ENCODE assay signal across 1 cellular context in the genomic region with DNA sequence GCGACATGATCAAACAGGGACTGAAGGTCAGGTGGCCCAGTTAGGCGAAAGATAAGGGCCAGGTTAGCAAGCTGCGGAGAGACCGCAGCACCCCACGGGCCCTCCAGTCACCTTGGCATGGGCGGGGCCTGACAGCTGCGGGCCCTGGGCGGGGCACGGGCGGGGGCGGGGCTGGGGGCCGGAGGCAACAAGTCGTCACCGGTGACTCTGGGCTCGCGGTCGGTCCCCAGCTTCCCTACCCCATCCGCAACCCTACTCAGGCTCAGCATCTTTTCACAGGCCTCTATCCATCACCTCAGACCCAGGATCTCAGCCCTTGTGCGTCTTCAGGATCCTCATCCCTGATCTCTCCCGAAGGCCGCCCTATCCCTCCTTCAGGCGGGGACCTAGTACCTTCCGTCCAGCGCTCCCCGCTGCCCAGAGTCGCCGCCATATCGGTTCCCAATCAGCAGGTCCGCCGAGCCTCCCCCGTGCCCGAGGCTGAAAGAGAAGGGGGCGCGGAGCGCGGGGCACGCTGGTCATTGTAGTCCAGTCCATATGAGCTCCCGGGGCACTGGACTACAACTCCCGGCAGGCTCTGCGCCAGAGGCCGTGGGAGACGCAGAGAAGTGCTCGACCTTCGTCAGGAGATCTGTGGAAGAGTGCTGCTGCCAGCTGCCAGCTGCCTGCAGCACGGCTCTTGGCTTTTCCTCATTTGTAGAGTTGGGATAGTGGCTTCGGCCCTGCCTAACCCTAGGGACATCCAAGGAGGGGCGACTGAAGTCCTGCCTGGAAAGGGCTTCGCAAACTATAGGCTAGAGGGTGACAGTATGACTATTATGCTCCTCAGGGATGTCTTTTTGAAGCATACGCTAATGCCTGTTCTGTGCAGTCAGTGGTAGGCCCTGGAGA.
A peak's percentile ranks its signal among the peaks of the same experiment; 100 is the strongest.
TF ChIP-seq lines count a peak whose summit lies in the region.

A gene (minus strand): TSS at position 513 of the 891 bp plus-strand sequence. CDS start 80 bp downstream, at position 433.

TF ChIP-seq in GM12878, 131 proteins besides CTCF, POLR2A, EP300 and RAD21 (continued from another document):
- TF ChIP-seq, protein P1, sequence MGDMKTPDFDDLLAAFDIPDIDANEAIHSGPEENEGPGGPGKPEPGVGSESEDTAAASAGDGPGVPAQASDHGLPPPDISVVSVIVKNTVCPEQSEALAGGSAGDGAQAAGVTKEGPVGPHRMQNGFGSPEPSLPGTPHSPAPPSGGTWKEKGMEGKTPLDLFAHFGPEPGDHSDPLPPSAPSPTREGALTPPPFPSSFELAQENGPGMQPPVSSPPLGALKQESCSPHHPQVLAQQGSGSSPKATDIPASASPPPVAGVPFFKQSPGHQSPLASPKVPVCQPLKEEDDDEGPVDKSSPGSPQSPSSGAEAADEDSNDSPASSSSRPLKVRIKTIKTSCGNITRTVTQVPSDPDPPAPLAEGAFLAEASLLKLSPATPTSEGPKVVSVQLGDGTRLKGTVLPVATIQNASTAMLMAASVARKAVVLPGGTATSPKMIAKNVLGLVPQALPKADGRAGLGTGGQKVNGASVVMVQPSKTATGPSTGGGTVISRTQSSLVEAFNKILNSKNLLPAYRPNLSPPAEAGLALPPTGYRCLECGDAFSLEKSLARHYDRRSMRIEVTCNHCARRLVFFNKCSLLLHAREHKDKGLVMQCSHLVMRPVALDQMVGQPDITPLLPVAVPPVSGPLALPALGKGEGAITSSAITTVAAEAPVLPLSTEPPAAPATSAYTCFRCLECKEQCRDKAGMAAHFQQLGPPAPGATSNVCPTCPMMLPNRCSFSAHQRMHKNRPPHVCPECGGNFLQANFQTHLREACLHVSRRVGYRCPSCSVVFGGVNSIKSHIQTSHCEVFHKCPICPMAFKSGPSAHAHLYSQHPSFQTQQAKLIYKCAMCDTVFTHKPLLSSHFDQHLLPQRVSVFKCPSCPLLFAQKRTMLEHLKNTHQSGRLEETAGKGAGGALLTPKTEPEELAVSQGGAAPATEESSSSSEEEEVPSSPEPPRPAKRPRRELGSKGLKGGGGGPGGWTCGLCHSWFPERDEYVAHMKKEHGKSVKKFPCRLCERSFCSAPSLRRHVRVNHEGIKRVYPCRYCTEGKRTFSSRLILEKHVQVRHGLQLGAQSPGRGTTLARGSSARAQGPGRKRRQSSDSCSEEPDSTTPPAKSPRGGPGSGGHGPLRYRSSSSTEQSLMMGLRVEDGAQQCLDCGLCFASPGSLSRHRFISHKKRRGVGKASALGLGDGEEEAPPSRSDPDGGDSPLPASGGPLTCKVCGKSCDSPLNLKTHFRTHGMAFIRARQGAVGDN (IDR thresholded peaks at IDR 0.05) = peak; percentile 61
- TF ChIP-seq CBX5 (IDR thresholded peaks at IDR 0.05; ENCODE audit: low read depth) = no peak
- TF ChIP-seq, protein P2, sequence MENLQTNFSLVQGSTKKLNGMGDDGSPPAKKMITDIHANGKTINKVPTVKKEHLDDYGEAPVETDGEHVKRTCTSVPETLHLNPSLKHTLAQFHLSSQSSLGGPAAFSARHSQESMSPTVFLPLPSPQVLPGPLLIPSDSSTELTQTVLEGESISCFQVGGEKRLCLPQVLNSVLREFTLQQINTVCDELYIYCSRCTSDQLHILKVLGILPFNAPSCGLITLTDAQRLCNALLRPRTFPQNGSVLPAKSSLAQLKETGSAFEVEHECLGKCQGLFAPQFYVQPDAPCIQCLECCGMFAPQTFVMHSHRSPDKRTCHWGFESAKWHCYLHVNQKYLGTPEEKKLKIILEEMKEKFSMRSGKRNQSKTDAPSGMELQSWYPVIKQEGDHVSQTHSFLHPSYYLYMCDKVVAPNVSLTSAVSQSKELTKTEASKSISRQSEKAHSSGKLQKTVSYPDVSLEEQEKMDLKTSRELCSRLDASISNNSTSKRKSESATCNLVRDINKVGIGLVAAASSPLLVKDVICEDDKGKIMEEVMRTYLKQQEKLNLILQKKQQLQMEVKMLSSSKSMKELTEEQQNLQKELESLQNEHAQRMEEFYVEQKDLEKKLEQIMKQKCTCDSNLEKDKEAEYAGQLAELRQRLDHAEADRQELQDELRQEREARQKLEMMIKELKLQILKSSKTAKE (IDR thresholded peaks at IDR 0.05; ENCODE audit: low read depth, poor library complexity, severe bottlenecking) = no peak
- TF ChIP-seq, protein P3, sequence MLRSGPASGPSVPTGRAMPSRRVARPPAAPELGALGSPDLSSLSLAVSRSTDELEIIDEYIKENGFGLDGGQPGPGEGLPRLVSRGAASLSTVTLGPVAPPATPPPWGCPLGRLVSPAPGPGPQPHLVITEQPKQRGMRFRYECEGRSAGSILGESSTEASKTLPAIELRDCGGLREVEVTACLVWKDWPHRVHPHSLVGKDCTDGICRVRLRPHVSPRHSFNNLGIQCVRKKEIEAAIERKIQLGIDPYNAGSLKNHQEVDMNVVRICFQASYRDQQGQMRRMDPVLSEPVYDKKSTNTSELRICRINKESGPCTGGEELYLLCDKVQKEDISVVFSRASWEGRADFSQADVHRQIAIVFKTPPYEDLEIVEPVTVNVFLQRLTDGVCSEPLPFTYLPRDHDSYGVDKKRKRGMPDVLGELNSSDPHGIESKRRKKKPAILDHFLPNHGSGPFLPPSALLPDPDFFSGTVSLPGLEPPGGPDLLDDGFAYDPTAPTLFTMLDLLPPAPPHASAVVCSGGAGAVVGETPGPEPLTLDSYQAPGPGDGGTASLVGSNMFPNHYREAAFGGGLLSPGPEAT (IDR thresholded peaks at IDR 0.05; ENCODE audit: low read depth) = peak; percentile 56; the same call in 1 of the 2 replicates
- TF ChIP-seq, protein P4, sequence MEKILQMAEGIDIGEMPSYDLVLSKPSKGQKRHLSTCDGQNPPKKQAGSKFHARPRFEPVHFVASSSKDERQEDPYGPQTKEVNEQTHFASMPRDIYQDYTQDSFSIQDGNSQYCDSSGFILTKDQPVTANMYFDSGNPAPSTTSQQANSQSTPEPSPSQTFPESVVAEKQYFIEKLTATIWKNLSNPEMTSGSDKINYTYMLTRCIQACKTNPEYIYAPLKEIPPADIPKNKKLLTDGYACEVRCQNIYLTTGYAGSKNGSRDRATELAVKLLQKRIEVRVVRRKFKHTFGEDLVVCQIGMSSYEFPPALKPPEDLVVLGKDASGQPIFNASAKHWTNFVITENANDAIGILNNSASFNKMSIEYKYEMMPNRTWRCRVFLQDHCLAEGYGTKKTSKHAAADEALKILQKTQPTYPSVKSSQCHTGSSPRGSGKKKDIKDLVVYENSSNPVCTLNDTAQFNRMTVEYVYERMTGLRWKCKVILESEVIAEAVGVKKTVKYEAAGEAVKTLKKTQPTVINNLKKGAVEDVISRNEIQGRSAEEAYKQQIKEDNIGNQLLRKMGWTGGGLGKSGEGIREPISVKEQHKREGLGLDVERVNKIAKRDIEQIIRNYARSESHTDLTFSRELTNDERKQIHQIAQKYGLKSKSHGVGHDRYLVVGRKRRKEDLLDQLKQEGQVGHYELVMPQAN (conservative IDR thresholded peaks at IDR 0.05) = peak; percentile 74
- TF ChIP-seq NR2C1 (IDR thresholded peaks at IDR 0.05) = peak; percentile 68
- TF ChIP-seq STAT1 (conservative IDR thresholded peaks at IDR 0.05) = peak; percentile 69; the same call in 1 of the 2 replicates
- TF ChIP-seq SMC3 (IDR thresholded peaks at IDR 0.05; ENCODE audit: borderline replicate concordance, low read length) = no peak
- TF ChIP-seq, protein P5, sequence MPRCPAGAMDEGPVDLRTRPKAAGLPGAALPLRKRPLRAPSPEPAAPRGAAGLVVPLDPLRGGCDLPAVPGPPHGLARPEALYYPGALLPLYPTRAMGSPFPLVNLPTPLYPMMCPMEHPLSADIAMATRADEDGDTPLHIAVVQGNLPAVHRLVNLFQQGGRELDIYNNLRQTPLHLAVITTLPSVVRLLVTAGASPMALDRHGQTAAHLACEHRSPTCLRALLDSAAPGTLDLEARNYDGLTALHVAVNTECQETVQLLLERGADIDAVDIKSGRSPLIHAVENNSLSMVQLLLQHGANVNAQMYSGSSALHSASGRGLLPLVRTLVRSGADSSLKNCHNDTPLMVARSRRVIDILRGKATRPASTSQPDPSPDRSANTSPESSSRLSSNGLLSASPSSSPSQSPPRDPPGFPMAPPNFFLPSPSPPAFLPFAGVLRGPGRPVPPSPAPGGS (IDR thresholded peaks at IDR 0.05; ENCODE audit: borderline replicate concordance, insufficient read depth, low read depth, low read length, poor library complexity, severe bottlenecking) = no peak
- no peak for TF ChIP-seq ZNF24 (IDR thresholded peaks at IDR 0.05)
- TF ChIP-seq MXI1 (IDR thresholded peaks at IDR 0.05; ENCODE audit: low read depth, low read length) = no peak
- TF ChIP-seq NFYA (IDR thresholded peaks at IDR 0.05; ENCODE audit: borderline replicate concordance, low read depth, low read length) = no peak
- 0 out of 2 replicates have a peak, but pooled peaks have one; percentile 30 for TF ChIP-seq CHD2 (IDR thresholded peaks at IDR 0.05; ENCODE audit: borderline replicate concordance, low read depth, low read length)
- peak; percentile 92 for TF ChIP-seq ZNF207 (IDR thresholded peaks at IDR 0.05; ENCODE audit: borderline replicate concordance)
- no peak for TF ChIP-seq SREBF2 (IDR thresholded peaks at IDR 0.05; ENCODE audit: low read length)
- peak; percentile 74; the same call in 1 of the 2 replicates for TF ChIP-seq POLR2AphosphoS5 (IDR thresholded peaks at IDR 0.05; ENCODE audit: low read length)
- TF ChIP-seq SMAD1 (IDR thresholded peaks at IDR 0.05; ENCODE audit: low read depth, partially characterized antibody) = no peak
- TF ChIP-seq SMARCA5 (IDR thresholded peaks at IDR 0.05) = peak; percentile 97
- TF ChIP-seq, protein P6, sequence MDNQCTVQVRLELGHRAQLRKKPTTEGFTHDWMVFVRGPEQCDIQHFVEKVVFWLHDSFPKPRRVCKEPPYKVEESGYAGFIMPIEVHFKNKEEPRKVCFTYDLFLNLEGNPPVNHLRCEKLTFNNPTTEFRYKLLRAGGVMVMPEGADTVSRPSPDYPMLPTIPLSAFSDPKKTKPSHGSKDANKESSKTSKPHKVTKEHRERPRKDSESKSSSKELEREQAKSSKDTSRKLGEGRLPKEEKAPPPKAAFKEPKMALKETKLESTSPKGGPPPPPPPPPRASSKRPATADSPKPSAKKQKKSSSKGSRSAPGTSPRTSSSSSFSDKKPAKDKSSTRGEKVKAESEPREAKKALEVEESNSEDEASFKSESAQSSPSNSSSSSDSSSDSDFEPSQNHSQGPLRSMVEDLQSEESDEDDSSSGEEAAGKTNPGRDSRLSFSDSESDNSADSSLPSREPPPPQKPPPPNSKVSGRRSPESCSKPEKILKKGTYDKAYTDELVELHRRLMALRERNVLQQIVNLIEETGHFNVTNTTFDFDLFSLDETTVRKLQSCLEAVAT (IDR thresholded peaks at IDR 0.05) = peak; percentile 76
- no peak for TF ChIP-seq MEF2B (IDR thresholded peaks at IDR 0.05; ENCODE audit: partially characterized antibody, poor library complexity, severe bottlenecking)
- TF ChIP-seq, protein P7, sequence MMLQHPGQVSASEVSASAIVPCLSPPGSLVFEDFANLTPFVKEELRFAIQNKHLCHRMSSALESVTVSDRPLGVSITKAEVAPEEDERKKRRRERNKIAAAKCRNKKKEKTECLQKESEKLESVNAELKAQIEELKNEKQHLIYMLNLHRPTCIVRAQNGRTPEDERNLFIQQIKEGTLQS (IDR thresholded peaks at IDR 0.05; ENCODE audit: borderline replicate concordance, extremely low read depth, low read depth, low read length) = no peak
- TF ChIP-seq MYC (IDR thresholded peaks at IDR 0.05; ENCODE audit: insufficient read depth, insufficient read length, insufficient replicate concordance, low read length, severe bottlenecking) = no peak
- no peak for TF ChIP-seq RFX5 (IDR thresholded peaks at IDR 0.05; ENCODE audit: low read depth, low read length)
- TF ChIP-seq CBFB (IDR thresholded peaks at IDR 0.05; ENCODE audit: low read depth) = no peak
- no peak for TF ChIP-seq JUNB (IDR thresholded peaks at IDR 0.05)
- no peak for TF ChIP-seq ASH2L (IDR thresholded peaks at IDR 0.05; ENCODE audit: borderline replicate concordance, low read depth)
- TF ChIP-seq, protein P8, sequence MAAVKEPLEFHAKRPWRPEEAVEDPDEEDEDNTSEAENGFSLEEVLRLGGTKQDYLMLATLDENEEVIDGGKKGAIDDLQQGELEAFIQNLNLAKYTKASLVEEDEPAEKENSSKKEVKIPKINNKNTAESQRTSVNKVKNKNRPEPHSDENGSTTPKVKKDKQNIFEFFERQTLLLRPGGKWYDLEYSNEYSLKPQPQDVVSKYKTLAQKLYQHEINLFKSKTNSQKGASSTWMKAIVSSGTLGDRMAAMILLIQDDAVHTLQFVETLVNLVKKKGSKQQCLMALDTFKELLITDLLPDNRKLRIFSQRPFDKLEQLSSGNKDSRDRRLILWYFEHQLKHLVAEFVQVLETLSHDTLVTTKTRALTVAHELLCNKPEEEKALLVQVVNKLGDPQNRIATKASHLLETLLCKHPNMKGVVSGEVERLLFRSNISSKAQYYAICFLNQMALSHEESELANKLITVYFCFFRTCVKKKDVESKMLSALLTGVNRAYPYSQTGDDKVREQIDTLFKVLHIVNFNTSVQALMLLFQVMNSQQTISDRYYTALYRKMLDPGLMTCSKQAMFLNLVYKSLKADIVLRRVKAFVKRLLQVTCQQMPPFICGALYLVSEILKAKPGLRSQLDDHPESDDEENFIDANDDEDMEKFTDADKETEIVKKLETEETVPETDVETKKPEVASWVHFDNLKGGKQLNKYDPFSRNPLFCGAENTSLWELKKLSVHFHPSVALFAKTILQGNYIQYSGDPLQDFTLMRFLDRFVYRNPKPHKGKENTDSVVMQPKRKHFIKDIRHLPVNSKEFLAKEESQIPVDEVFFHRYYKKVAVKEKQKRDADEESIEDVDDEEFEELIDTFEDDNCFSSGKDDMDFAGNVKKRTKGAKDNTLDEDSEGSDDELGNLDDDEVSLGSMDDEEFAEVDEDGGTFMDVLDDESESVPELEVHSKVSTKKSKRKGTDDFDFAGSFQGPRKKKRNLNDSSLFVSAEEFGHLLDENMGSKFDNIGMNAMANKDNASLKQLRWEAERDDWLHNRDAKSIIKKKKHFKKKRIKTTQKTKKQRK (IDR thresholded peaks at IDR 0.05; ENCODE audit: low read depth, low read length) = no peak
TF ChIP-seq in GM12878: peak in this region for 42.
